ENCODE assay signal across 7 cellular contexts in the genomic region with DNA sequence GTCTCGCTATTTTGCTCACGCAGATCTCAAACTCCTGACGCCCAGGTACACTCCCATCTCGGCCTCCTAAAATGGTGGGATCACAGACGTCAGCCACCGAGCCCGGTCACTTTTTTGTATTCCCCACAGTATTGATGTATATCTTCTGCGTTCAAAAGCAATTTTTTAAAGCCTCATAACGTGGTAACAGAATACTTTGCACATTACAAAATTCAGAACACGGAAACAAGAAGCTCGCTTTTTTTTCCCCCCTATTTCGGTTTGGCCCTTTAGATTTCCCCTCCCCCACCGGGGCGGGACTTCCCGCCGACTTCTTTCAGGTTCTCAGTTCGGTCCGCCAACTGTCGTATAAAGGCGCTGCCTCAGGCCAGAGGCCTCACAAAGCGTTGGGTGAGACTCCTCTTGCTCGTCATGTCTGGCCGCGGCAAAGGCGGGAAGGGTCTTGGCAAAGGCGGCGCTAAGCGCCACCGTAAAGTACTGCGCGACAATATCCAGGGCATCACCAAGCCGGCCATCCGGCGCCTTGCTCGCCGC.
DNase-seq lines count a peak whose midpoint lies in the region; ATAC-seq and TF ChIP-seq lines count a peak whose summit lies in the region.
"Not testable (repeated sequence)": the region's sequence is repeated elsewhere in the genome, so short reads cannot be mapped to it uniquely, and the experiment has no call there.

No MANE protein-coding gene starts in this region.

- H3K27ac ChIP-seq in adrenal gland (peak overlapping the region; percentile 14 to 87 (median 51)), heart right ventricle (peak overlapping the region in 9 of 10 donors; percentile 38 to 86 (median 62))

- H3K4me3 Mint-ChIP-seq in T-cell = peak overlapping the region; percentile 80 to 90 (median 87)

- TF ChIP-seq CTCF in adrenal gland (IDR thresholded peaks at IDR 0.05); heart right ventricle (IDR thresholded peaks at IDR 0.05): not testable (repeated sequence)

- not testable (repeated sequence) for H3K4me1 ChIP-seq in adrenal gland (replicated peaks in 1 of 2)
- peaks cover 0 to 20% (median 0%) of the 10 kb centered on the region in 9 donors for H3K4me1 ChIP-seq in heart right ventricle

- not testable (repeated sequence) for H3K9me3 ChIP-seq in adrenal gland (replicated peaks in 1 of 3); heart right ventricle

- not testable (repeated sequence) for H3K9me3 Mint-ChIP-seq in T-cell

- CTCF ChIA-PET in T-cell (lab: Charles Lee) = interaction anchor here (0.6 to 4.1 kb wide), 13 partner anchors 9 to 70 kb away, joined by 3 to 41 read pairs (median 7); a partner anchor contains a TSS

- DNase-seq in NCI-H1417 (lab: John Stamatoyannopoulos, UW) = peak; percentile 70 to 95 (median 87)
- peak in 24 of 34 experiments; percentile 28 to 68 (median 50) for DNase-seq in T-cell
- DNase-seq in adrenal gland = peak in 6 of 7 donors; percentile 52 to 94 (median 68)
- DNase-seq in heart right ventricle = peak; percentile 34 to 62
- peak; percentile 56 for DNase-seq in pons (ENCODE audit: low spot score)

- POLR2A ChIA-PET in T-cell (lab: Charles Lee) = interaction anchor here (0.5 to 3.8 kb wide), 22 partner anchors 9 to 1061 kb away, joined by 3 to 87 read pairs (median 6); a partner anchor contains a TSS

- H3K4me3 ChIP-seq in adrenal gland (peak overlapping the region in 1 of 4 donors; percentile 59), heart right ventricle (peak overlapping the region in 9 of 10 donors; percentile 35 to 71 (median 54))

- not testable (repeated sequence) for H3K27me3 ChIP-seq in adrenal gland
- peaks cover 0 to 60% (median 39%) of the 10 kb centered on the region in 7 donors for H3K27me3 ChIP-seq in heart right ventricle

- 1 to 3% (median 2%) methylated on average over 20 to 26 of the region's 36 CpGs for WGBS in adrenal gland, 4 donors
- 1% methylated on average over 26 of the region's 36 CpGs for WGBS in heart right ventricle, 2 donors

- ATAC-seq in GM18861 (IDR thresholded peaks at IDR 0.05; ENCODE audit: unreplicated experiment) (peak; percentile 67), HG02970 (IDR thresholded peaks at IDR 0.05; ENCODE audit: low FRiP score, unreplicated experiment) (peak; percentile 61), T-cell (replicated peaks in 1 of 4) (peak; percentile 20 to 69 (median 60)), heart right ventricle (peak; percentile 90 to 97 (median 94))

- peak overlapping the region; percentile 89 to 96 for H3K27ac Mint-ChIP-seq in T-cell

- not testable (repeated sequence) for H3K36me3 Mint-ChIP-seq in T-cell

- not testable (repeated sequence) for TF ChIP-seq POLR2A in adrenal gland (IDR thresholded peaks at IDR 0.05)

- intact Hi-C loops in adrenal gland (cut with DNase I); heart right ventricle (cut with DNase I): not testable (repeated sequence)

- peaks cover 23 to 26% (median 26%) of the 10 kb centered on the region in 3 donors for H3K4me1 Mint-ChIP-seq in T-cell

- H3K36me3 ChIP-seq in adrenal gland (replicated peaks in 1 of 2); heart right ventricle: not testable (repeated sequence)

- not testable (repeated sequence) for H3K27me3 Mint-ChIP-seq in T-cell
